ENCODE assay signal across 2 cellular contexts in the genomic region with DNA sequence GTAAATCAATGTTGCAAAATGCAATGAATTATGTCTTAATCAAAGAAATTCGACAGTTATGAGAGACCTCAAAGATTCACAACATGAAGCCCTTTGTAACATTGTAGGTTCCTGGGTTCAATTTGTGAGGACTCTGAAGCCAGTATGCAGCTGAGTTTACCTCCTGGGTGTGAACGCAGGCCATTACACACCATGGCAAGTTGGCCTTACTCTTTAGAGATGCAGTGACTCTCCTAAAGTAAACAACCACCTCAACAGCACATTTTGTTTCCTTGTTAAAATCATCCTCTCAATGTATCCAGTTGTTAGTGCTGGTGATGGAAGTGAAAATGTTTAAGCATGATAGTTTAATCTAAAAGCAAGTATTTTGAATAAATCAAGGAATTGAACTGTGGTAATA.
TF ChIP-seq lines count a peak whose summit lies in the region.

No MANE protein-coding gene starts in this region.

TF ChIP-seq in A549, 52 proteins besides CTCF, POLR2A, EP300 and RAD21 (continued from another document):
- TF ChIP-seq CHD2 (IDR thresholded peaks at IDR 0.05; ENCODE audit: low read length, partially characterized antibody) (no peak), HEYL (CRISPR knock-in tag; IDR thresholded peaks at IDR 0.05) (no peak), CHD4 (IDR thresholded peaks at IDR 0.05; ENCODE audit: borderline replicate concordance) (no peak), PHF8 (IDR thresholded peaks at IDR 0.05; ENCODE audit: borderline replicate concordance, low read depth) (no peak), RFX5 (IDR thresholded peaks at IDR 0.05) (no peak), KDM1A (IDR thresholded peaks at IDR 0.05; ENCODE audit: low read depth) (no peak), MAFK (IDR thresholded peaks at IDR 0.05; ENCODE audit: partially characterized antibody) (no peak)
TF ChIP-seq in A549: peak in this region for 0.

TF ChIP-seq in GM23338, 12 proteins besides CTCF, POLR2A, EP300 and RAD21 (continued from another document):
- no peak for TF ChIP-seq ZNF462 (CRISPR knock-in tag; IDR thresholded peaks at IDR 0.05)
- TF ChIP-seq, protein P1, sequence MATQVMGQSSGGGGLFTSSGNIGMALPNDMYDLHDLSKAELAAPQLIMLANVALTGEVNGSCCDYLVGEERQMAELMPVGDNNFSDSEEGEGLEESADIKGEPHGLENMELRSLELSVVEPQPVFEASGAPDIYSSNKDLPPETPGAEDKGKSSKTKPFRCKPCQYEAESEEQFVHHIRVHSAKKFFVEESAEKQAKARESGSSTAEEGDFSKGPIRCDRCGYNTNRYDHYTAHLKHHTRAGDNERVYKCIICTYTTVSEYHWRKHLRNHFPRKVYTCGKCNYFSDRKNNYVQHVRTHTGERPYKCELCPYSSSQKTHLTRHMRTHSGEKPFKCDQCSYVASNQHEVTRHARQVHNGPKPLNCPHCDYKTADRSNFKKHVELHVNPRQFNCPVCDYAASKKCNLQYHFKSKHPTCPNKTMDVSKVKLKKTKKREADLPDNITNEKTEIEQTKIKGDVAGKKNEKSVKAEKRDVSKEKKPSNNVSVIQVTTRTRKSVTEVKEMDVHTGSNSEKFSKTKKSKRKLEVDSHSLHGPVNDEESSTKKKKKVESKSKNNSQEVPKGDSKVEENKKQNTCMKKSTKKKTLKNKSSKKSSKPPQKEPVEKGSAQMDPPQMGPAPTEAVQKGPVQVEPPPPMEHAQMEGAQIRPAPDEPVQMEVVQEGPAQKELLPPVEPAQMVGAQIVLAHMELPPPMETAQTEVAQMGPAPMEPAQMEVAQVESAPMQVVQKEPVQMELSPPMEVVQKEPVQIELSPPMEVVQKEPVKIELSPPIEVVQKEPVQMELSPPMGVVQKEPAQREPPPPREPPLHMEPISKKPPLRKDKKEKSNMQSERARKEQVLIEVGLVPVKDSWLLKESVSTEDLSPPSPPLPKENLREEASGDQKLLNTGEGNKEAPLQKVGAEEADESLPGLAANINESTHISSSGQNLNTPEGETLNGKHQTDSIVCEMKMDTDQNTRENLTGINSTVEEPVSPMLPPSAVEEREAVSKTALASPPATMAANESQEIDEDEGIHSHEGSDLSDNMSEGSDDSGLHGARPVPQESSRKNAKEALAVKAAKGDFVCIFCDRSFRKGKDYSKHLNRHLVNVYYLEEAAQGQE (IDR thresholded peaks at IDR 0.05; ENCODE audit: unreplicated experiment) = no peak
